8 cellular contexts compared by ENCODE assay signal in genomic region chr6:130020892-130021483, GRCh38. TPM values are rescaled to one million over a fixed set of nuclear protein-coding genes. Genes with fewer than 3 reads are reported as not detected.
DNase-seq lines count a peak whose midpoint lies in the region; ATAC-seq and TF ChIP-seq lines count a peak whose summit lies in the region.

No MANE protein-coding gene starts in this region.

- CTCF ChIA-PET in SK-N-SH (lab: Yijun Ruan, JAX): interaction anchor here (0.6 to 1.9 kb wide), 27 partner anchors 10 to 504 kb away, joined by 3 to 15 read pairs (median 3); no protein-coding TSS in a partner anchor

- peak overlapping the region; percentile 86 for H3K4me3 Mint-ChIP-seq in activated naive CD8-positive, alpha-beta T cell treated with anti-CD3 and anti-CD28 coated beads for 36 hours

- intact Hi-C loops in Right ventricle myocardium inferior (cut with DNase I) (loop anchor here (1.0 to 10.0 kb wide), 4 partner anchors 128 to 526 kb away; no protein-coding TSS in a partner anchor), ovary (cut with DNase I) (no loop called here), tibial artery (cut with DNase I; ENCODE audit: low total_unique reads) (no loop called here)

- peaks cover 13% of the 10 kb centered on the region; the same call in 1 of the 2 replicates for H3K79me2 ChIP-seq in Loucy (ENCODE audit: insufficient read depth, low read length)
- H3K79me2 ChIP-seq in SK-N-SH (ENCODE audit: insufficient read depth): peaks cover 52% of the 10 kb centered on the region

- H3K4me1 ChIP-seq in HAP-1 (peaks cover 6% of the 10 kb centered on the region), Loucy (ENCODE audit: insufficient read depth, low read length, poor library complexity, severe bottlenecking) (peaks cover 5% of the 10 kb centered on the region), SK-N-SH (ENCODE audit: control insufficient read depth in 1 of 2, insufficient read depth in 2 of 2, low read depth in 1 of 2, low read length in 1 of 2) (peaks cover 2 to 10% of the 10 kb centered on the region in 2 experiments), ovary (ENCODE audit: insufficient read depth) (no peaks in the 10 kb centered on the region), tibial artery (peaks cover 0 to 4% (median 2%) of the 10 kb centered on the region in 4 donors)

- H4K20me1 ChIP-seq in Loucy (ENCODE audit: insufficient read depth, low read length, poor library complexity, severe bottlenecking): no peaks in the 10 kb centered on the region
- H4K20me1 ChIP-seq in SK-N-SH (ENCODE audit: insufficient read depth): no peaks in the 10 kb centered on the region; the same call in 1 of the 2 replicates

- no peaks in the 10 kb centered on the region for H3K27me3 ChIP-seq in HAP-1 (ENCODE audit: low read depth)
- H3K27me3 ChIP-seq in Loucy (ENCODE audit: insufficient read depth, low read length, poor library complexity, severe bottlenecking): no peaks in the 10 kb centered on the region
- no peaks in the 10 kb centered on the region for H3K27me3 ChIP-seq in SK-N-SH (ENCODE audit: insufficient read depth)
- no peaks in the 10 kb centered on the region for H3K27me3 ChIP-seq in ovary
- no peaks in the 10 kb centered on the region for H3K27me3 ChIP-seq in tibial artery

- no peaks in the 10 kb centered on the region; the same call in 1 of the 2 replicates for H3K36me3 ChIP-seq in HAP-1 (replicated peaks)
- H3K36me3 ChIP-seq in Loucy (ENCODE audit: insufficient read depth, low read length): no peaks in the 10 kb centered on the region
- peaks cover 3 to 22% of the 10 kb centered on the region in 2 experiments for H3K36me3 ChIP-seq in SK-N-SH (replicated peaks in 1 of 2; ENCODE audit: control insufficient read depth in 1 of 2, insufficient read depth in 2 of 2, low read length in 1 of 2)
- H3K36me3 ChIP-seq in ovary: no peaks in the 10 kb centered on the region
- H3K36me3 ChIP-seq in tibial artery: no peaks in the 10 kb centered on the region

- no peaks in the 10 kb centered on the region for H3K9me2 ChIP-seq in Loucy (replicated peaks; ENCODE audit: low read depth, low read length)
- H3K9me2 ChIP-seq in SK-N-SH: no peaks in the 10 kb centered on the region

- no peak for TF ChIP-seq EP300 in SK-N-SH (IDR thresholded peaks at IDR 0.05; ENCODE audit: borderline replicate concordance in 1 of 2, low read depth in 1 of 2, low read length in 1 of 2)
- TF ChIP-seq EP300 in ovary (IDR thresholded peaks at IDR 0.05): no peak

- peak; percentile 84 for TF ChIP-seq CTCF in Loucy (conservative IDR thresholded peaks at IDR 0.05; ENCODE audit: low read length)
- peak; percentile 85 for TF ChIP-seq CTCF in SK-N-SH (IDR thresholded peaks at IDR 0.05)
- TF ChIP-seq CTCF in ovary (IDR thresholded peaks at IDR 0.05): peak; percentile 50 to 81 (median 72)
- TF ChIP-seq CTCF in tibial artery (IDR thresholded peaks at IDR 0.05): peak; percentile 78

- DNase-seq in GM03348 (ENCODE audit: low spot score): peak; percentile 81
- peak; percentile 84 to 90 for DNase-seq in HAP-1 (ENCODE audit: low spot score in 2 of 2)
- peak; percentile 60 for DNase-seq in SK-N-SH
- peak; percentile 74 for DNase-seq in activated naive CD8-positive, alpha-beta T cell treated with anti-CD3 and anti-CD28 coated beads for 36 hours
- peak; percentile 75 for DNase-seq in Right ventricle myocardium inferior (ENCODE audit: missing footprints)
- DNase-seq in ovary: peak; percentile 78 to 90 (median 81)
- DNase-seq in tibial artery: peak; percentile 84 to 92

- ATAC-seq in Right ventricle myocardium inferior: peak; percentile 87

- no peaks in the 10 kb centered on the region for H3K9me3 ChIP-seq in HAP-1
- H3K9me3 ChIP-seq in Loucy (ENCODE audit: insufficient read depth, low read depth, low read length): no peaks in the 10 kb centered on the region
- no peaks in the 10 kb centered on the region for H3K9me3 ChIP-seq in SK-N-SH
- H3K9me3 ChIP-seq in ovary: no peaks in the 10 kb centered on the region
- H3K9me3 ChIP-seq in tibial artery: no peaks in the 10 kb centered on the region

- in situ Hi-C loops in HAP-1 (cut with MboI; ENCODE audit: low sequenced_read_pairs): loop anchor here (10.0 kb wide), 1 partner anchor 426 kb away; no protein-coding TSS in a partner anchor

- peaks cover 2% of the 10 kb centered on the region for H3K9me3 Mint-ChIP-seq in activated naive CD8-positive, alpha-beta T cell treated with anti-CD3 and anti-CD28 coated beads for 36 hours

- POLR2A ChIA-PET in SK-N-SH (lab: Yijun Ruan, JAX): no interaction called here

- H3K4me1 Mint-ChIP-seq in activated naive CD8-positive, alpha-beta T cell treated with anti-CD3 and anti-CD28 coated beads for 36 hours: peaks cover 54% of the 10 kb centered on the region

- TF ChIP-seq RAD21 in SK-N-SH (IDR thresholded peaks at IDR 0.05; ENCODE audit: low read length): peak; percentile 81

- peak overlapping the region; percentile 93 for H3K27ac Mint-ChIP-seq in activated naive CD8-positive, alpha-beta T cell treated with anti-CD3 and anti-CD28 coated beads for 36 hours

- H3K27ac ChIP-seq in SK-N-SH (ENCODE audit: low read depth in 2 of 2, low read length in 1 of 2) (peak overlapping the region; percentile 56 to 87; a peak in 3 of 4 replicates), ovary (peak overlapping the region; percentile 87 to 92), tibial artery (peak overlapping the region; percentile 81 to 88)

- H3F3A ChIP-seq in Loucy (ENCODE audit: low read depth) (no peaks in the 10 kb centered on the region), SK-N-SH (replicated peaks; ENCODE audit: insufficient read depth) (peaks cover 9% of the 10 kb centered on the region)

- H3K9ac ChIP-seq in Loucy (ENCODE audit: low read depth, low read length, poor library complexity, severe bottlenecking) (peak overlapping the region; percentile 67), SK-N-SH (peak overlapping the region; percentile 72)

- WGBS in SK-N-SH (ENCODE audit: low lambda C conversion rate): under 1% methylated on average over 27 of the region's 27 CpGs
- WGBS in ovary, 3 donors: 1 to 2% (median 2%) methylated on average over 27 of the region's 27 CpGs

- H3K4me2 ChIP-seq in Loucy (ENCODE audit: low read depth, low read length, poor library complexity, severe bottlenecking) (peak overlapping the region; percentile 74), SK-N-SH (peak overlapping the region; percentile 94)

- H2AFZ ChIP-seq in Loucy (ENCODE audit: low read length) (peak overlapping the region; percentile 80), SK-N-SH (ENCODE audit: low read depth) (peak overlapping the region; percentile 90; the same call in 1 of the 2 replicates)

- H3K4me3 ChIP-seq in HAP-1 (peak overlapping the region; percentile 63), Loucy (ENCODE audit: low read length, poor library complexity, severe bottlenecking) (peak overlapping the region; percentile 77), SK-N-SH (ENCODE audit: low read depth in 2 of 2, low read length in 1 of 2) (peak overlapping the region; percentile 64 to 86), ovary (peak overlapping the region; percentile 71), tibial artery (peak overlapping the region; percentile 81 to 82)

- no peak for TF ChIP-seq POLR2A in ovary (IDR thresholded peaks at IDR 0.05)

- peaks cover 27% of the 10 kb centered on the region for H3K36me3 Mint-ChIP-seq in activated naive CD8-positive, alpha-beta T cell treated with anti-CD3 and anti-CD28 coated beads for 36 hours

- no peaks in the 10 kb centered on the region for H3K27me3 Mint-ChIP-seq in activated naive CD8-positive, alpha-beta T cell treated with anti-CD3 and anti-CD28 coated beads for 36 hours

TF ChIP-seq in SK-N-SH, 30 proteins besides CTCF, POLR2A, EP300 and RAD21 (continues in another document):
- no peak for TF ChIP-seq CHD2 (IDR thresholded peaks at IDR 0.05; ENCODE audit: low read length, partially characterized antibody)
- TF ChIP-seq JUND (IDR thresholded peaks at IDR 0.05): no peak
- TF ChIP-seq RCOR1 (IDR thresholded peaks at IDR 0.05; ENCODE audit: low read length): peak; percentile 62; the same call in 1 of the 2 replicates
- TF ChIP-seq REST (IDR thresholded peaks at IDR 0.05; ENCODE audit: low read depth, low read length): no peak
- no peak for TF ChIP-seq RFX5 (IDR thresholded peaks at IDR 0.05; ENCODE audit: low read length)
- no peak for TF ChIP-seq GABPA (IDR thresholded peaks at IDR 0.05; ENCODE audit: low read depth)
- no peak for TF ChIP-seq GATA2 (CRISPR knock-in tag; IDR thresholded peaks at IDR 0.05)
- TF ChIP-seq FOXJ3 (CRISPR knock-in tag; IDR thresholded peaks at IDR 0.05): no peak
- no peak for TF ChIP-seq TCF12 (IDR thresholded peaks at IDR 0.05)

RNA-seq across cellular contexts. Expression of gene L3MBTL3, which starts 2.6 kb away (rescaled TPM):
- polyA plus RNA-seq in SK-N-SH (2012; rRNA removed): 12.6 and 13.6 TPM in 2 replicates
- polyA plus RNA-seq in SK-N-SH (2012; cell fraction: cytosol; rRNA removed): 15.8 and 19.2 TPM in 2 replicates
- polyA plus RNA-seq in SK-N-SH (2012; cell fraction: nucleus; rRNA removed): 11.0 and 28.7 TPM in 2 replicates
- 10 to 100 TPM; 11.1 to 12.9 TPM for total RNA-seq in activated naive CD8-positive, alpha-beta T cell treated with anti-CD3 and anti-CD28 coated beads for 36 hours
- total RNA-seq in Right ventricle myocardium inferior: 3.9 TPM
- total RNA-seq in ovary: 10 to 100 TPM in 6 of 7 donors, 1 to 10 TPM in 1; 6.5 to 17.9 (median 14.1) TPM
- polyA plus RNA-seq in ovary: 10 to 100 TPM in 1 of 2 donors, 1 to 10 TPM in 1; 7.9 to 13.5 TPM

Comparison
In these comparisons a context has a peak if more than half of its experiments do, and no peak if none do; other contexts are left out.
1. Peak in every context shown above with its lines: DNase-seq, ATAC-seq, H3K4me3 ChIP-seq and H3K27ac ChIP-seq.